In the genomic region with DNA sequence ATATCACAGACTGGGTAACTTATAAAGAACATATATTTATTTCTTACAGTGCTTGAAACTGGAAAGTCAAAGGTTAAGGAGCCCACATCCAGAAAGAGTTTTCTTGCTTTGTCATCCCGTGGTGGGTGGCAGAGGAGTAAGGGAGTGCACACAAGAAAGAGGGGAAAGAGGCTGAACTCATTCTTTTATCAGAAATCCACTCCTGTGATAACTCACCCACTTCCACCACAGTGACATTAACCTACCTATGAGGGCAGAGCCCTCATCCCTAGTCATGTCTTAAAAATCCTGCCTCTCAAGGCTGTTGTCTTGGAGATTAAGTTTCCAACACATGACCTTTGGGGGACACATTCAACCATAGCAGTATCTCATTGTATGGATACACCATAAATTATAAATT, we compare ENCODE assay signal across 20 cellular contexts. TPM values are rescaled to one million over a fixed set of nuclear protein-coding genes. Genes with fewer than 3 reads are reported as not detected.
DNase-seq lines count a peak whose midpoint lies in the region; ATAC-seq, FAIRE-seq and TF ChIP-seq lines count a peak whose summit lies in the region.
"Had no signal": no experiment of that assay in that cellular context is flagged by ENCODE, and none has a peak within 500 bp of the region (broad histone marks: within the 10 kb centered on the region; RNA-seq: fewer than 3 reads in every experiment).

No MANE protein-coding gene starts in this region.

- H3K14ac ChIP-seq in IMR-90 (replicated peaks; ENCODE audit: low read depth, low read length) (peak overlapping the region; percentile 92), mesenchymal stem cell (ENCODE audit: low read length in 2 of 2) (no peak overlapping the region)

- peak overlapping the region; percentile 31; the same call in 1 of the 2 replicates for H3K27ac ChIP-seq in IMR-90 (ENCODE audit: insufficient read depth, low read length)
- H3K27ac ChIP-seq in astrocyte (ENCODE audit: low read depth, low read length), result peak overlapping the region; percentile 91
- H3K27ac ChIP-seq in mesenchymal stem cell (ENCODE audit: low read length, poor library complexity, severe bottlenecking), result peak overlapping the region; percentile 89
- H3K27ac ChIP-seq: BLaER1 treated with 17β-estradiol and CSF1 and Interleukin-3, amounts not matched to agents 10 nM and 100 nM; esophagus squamous epithelium; right atrium auricular region had no signal

- no peaks in the 10 kb centered on the region for H3K27me3 Mint-ChIP-seq in astrocyte (ENCODE audit: low read depth, unreplicated experiment)

- POLR2A ChIA-PET in IMR-90 (lab: Charles Lee; ENCODE audit: unreplicated experiment), result no interaction called here

- H3K4me1 ChIP-seq in IMR-90 (ENCODE audit: control insufficient read depth, insufficient read depth, low read length) (peaks cover 3% of the 10 kb centered on the region), astrocyte (ENCODE audit: insufficient read depth, low read length) (peaks cover 16% of the 10 kb centered on the region), mesenchymal stem cell (ENCODE audit: control insufficient read depth, insufficient read depth, low read depth, low read length) (peaks cover 2% of the 10 kb centered on the region)
- H3K4me1 ChIP-seq: BLaER1 treated with 17β-estradiol and CSF1 and Interleukin-3, amounts not matched to agents 10 nM and 100 nM; right atrium auricular region had no signal

- in situ Hi-C loops in ACHN (cut with HindIII; ENCODE audit: low pct_ligation_motif_present, low pct_unique_long_range_greater_than_20kb, low sequenced_read_pairs), result no loop called here
- in situ Hi-C loops in IMR-90 (cut with MboI; ENCODE audit: low sequenced_read_pairs), result no loop called here

- no TSS peak for BruUV-seq in IMR-90 (replicated peaks; lab: Mats Ljungman, UMichigan)

- CTCF ChIA-PET in IMR-90 (lab: Yijun Ruan, JAX), result no interaction called here

- no peaks in the 10 kb centered on the region for H3K36me3 Mint-ChIP-seq in astrocyte (ENCODE audit: low read depth, unreplicated experiment)
- H3K36me3 Mint-ChIP-seq: activated naive CD4-positive, alpha-beta T cell treated with anti-CD3 and anti-CD28 coated beads, Interleukin-2, amount 50 U/mL, for 24 hours had no signal

- H2BK15ac ChIP-seq in IMR-90 (ENCODE audit: low read depth, low read length) (peak overlapping the region; percentile 96; the same call in 2 of the 3 replicates), mesenchymal stem cell (ENCODE audit: low read depth, poor library complexity, severe bottlenecking) (no peak overlapping the region)

- H2BK12ac ChIP-seq in mesenchymal stem cell (ENCODE audit: low read length in 2 of 2), result no peak overlapping the region

- no peak for ATAC-seq in IMR-90 (ENCODE audit: low read depth)
- ATAC-seq: Right ventricle myocardium inferior had no signal

- H2AK5ac ChIP-seq in IMR-90 (ENCODE audit: low read depth, low read length) (peak overlapping the region; percentile 83), mesenchymal stem cell (ENCODE audit: low read length, severe bottlenecking) (peak overlapping the region; percentile 96)

- H3K4me3 Mint-ChIP-seq in astrocyte (ENCODE audit: unreplicated experiment), result no peak overlapping the region
- H3K4me3 Mint-ChIP-seq: activated naive CD4-positive, alpha-beta T cell treated with anti-CD3 and anti-CD28 coated beads, Interleukin-2, amount 50 U/mL, for 24 hours had no signal

- TF ChIP-seq POLR2A in IMR-90 (IDR thresholded peaks at IDR 0.05; ENCODE audit: low read depth, low read length), result no peak

- no peaks in the 10 kb centered on the region for H3K79me2 ChIP-seq in astrocyte (ENCODE audit: insufficient read depth, low read length)

- no peak for TF ChIP-seq CTCF in IMR-90 (conservative IDR thresholded peaks at IDR 0.05; ENCODE audit: low read depth, low read length)
- TF ChIP-seq CTCF in astrocyte (IDR thresholded peaks at IDR 0.05; ENCODE audit: insufficient read depth, low read depth, low read length), result no peak

- peak; percentile 78 for FAIRE-seq in astrocyte (lab: Jason Lieb, UNC)
- FAIRE-seq: D721Med, G401.6 had no signal

- peak overlapping the region; percentile 77 for H2AFZ ChIP-seq in IMR-90 (replicated peaks; ENCODE audit: low read length, poor library complexity)
- H2AFZ ChIP-seq in astrocyte (ENCODE audit: low read depth, low read length), result no peak overlapping the region
- H2AFZ ChIP-seq in mesenchymal stem cell (ENCODE audit: low read depth, low read length), result no peak overlapping the region

- H3K36me3 ChIP-seq in IMR-90 (ENCODE audit: control insufficient read depth, insufficient read depth, low read length), result no peaks in the 10 kb centered on the region
- no peaks in the 10 kb centered on the region for H3K36me3 ChIP-seq in astrocyte (ENCODE audit: insufficient read depth, low read length)
- no peaks in the 10 kb centered on the region for H3K36me3 ChIP-seq in mesenchymal stem cell (ENCODE audit: control insufficient read depth in 1 of 2, insufficient read depth in 2 of 2, low read depth in 1 of 2, low read length in 2 of 2)
- H3K36me3 ChIP-seq in MG63, result no peaks in the 10 kb centered on the region
- H3K36me3 ChIP-seq: BLaER1 treated with 17β-estradiol and CSF1 and Interleukin-3, amounts not matched to agents 10 nM and 100 nM; esophagus squamous epithelium; right atrium auricular region had no signal

- peak overlapping the region; percentile 36; the same call in 1 of the 2 replicates for H4K5ac ChIP-seq in IMR-90 (ENCODE audit: low read depth, low read length)

- peak overlapping the region; percentile 75 for H4K91ac ChIP-seq in IMR-90 (ENCODE audit: insufficient read depth, low read depth, low read length)
- no peak overlapping the region for H4K91ac ChIP-seq in mesenchymal stem cell (ENCODE audit: low read length)

- peak overlapping the region; percentile 90 for H2BK20ac ChIP-seq in IMR-90 (ENCODE audit: low read depth, low read length)

- intact Hi-C loops in IMR-90 (cut with micrococcal nuclease), result no loop called here

- H3K4me3 ChIP-seq in IMR-90 (ENCODE audit: insufficient read depth, low read depth, low read length) (no peak overlapping the region), astrocyte (ENCODE audit: insufficient read depth, low read depth, low read length) (no peak overlapping the region), mesenchymal stem cell (ENCODE audit: insufficient read depth in 1 of 2, low read depth in 1 of 2, low read length in 2 of 2) (no peak overlapping the region), MG63 (no peak overlapping the region)
- H3K4me3 ChIP-seq: BLaER1 treated with 17β-estradiol and CSF1 and Interleukin-3, amounts not matched to agents 10 nM and 100 nM; esophagus squamous epithelium; right atrium auricular region had no signal

- DNase-seq in ACHN (peak; percentile 4), IMR-90 (peak; percentile 29), astrocyte (ENCODE audit: low read depth) (peak; percentile 48), mesenchymal stem cell (no peak), cerebellar cortex (ENCODE audit: low spot score) (no peak), putamen (ENCODE audit: low spot score) (no peak), MG63 (no peak), inferior parietal cortex (ENCODE audit: extremely low spot score) (no peak)
- DNase-seq: activated CD4-positive, alpha-beta T cell treated with anti-CD3 and anti-CD28 coated beads for 4 hours; effector CD4-positive, alpha-beta T cell; esophagus squamous epithelium; KBM-7; NCI-H526; stimulated activated CD4-positive, alpha-beta T cell treated with anti-CD3 and anti-CD28 coated beads, Interleukin-15, amount 100 ng/mL, for 24 hours had no signal

- H3K9me3 ChIP-seq in IMR-90 (ENCODE audit: control insufficient read depth, insufficient read depth, low read length) (no peaks in the 10 kb centered on the region), astrocyte (ENCODE audit: insufficient read depth, low read depth, low read length) (no peaks in the 10 kb centered on the region), mesenchymal stem cell (ENCODE audit: control insufficient read depth, low read length) (no peaks in the 10 kb centered on the region), MG63 (no peaks in the 10 kb centered on the region)
- H3K9me3 ChIP-seq: BLaER1 treated with 17β-estradiol and CSF1 and Interleukin-3, amounts not matched to agents 10 nM and 100 nM; esophagus squamous epithelium; right atrium auricular region had no signal

- H3K9ac ChIP-seq in IMR-90 (ENCODE audit: low read depth, low read length) (no peak overlapping the region), astrocyte (ENCODE audit: low read length) (peak overlapping the region; percentile 65), mesenchymal stem cell (ENCODE audit: low read length) (peak overlapping the region; percentile 68)
- H3K9ac ChIP-seq: BLaER1 treated with 17β-estradiol and CSF1 and Interleukin-3, amounts not matched to agents 10 nM and 100 nM had no signal

- H3K27me3 ChIP-seq in IMR-90 (ENCODE audit: control insufficient read depth, insufficient read depth, low read length), result no peaks in the 10 kb centered on the region
- H3K27me3 ChIP-seq in astrocyte (ENCODE audit: insufficient read depth, low read length), result no peaks in the 10 kb centered on the region
- H3K27me3 ChIP-seq in mesenchymal stem cell (ENCODE audit: control insufficient read depth in 1 of 2, insufficient read depth in 1 of 2, low read length in 2 of 2), result no peaks in the 10 kb centered on the region
- H3K27me3 ChIP-seq in MG63, result no peaks in the 10 kb centered on the region
- H3K27me3 ChIP-seq: BLaER1 treated with 17β-estradiol and CSF1 and Interleukin-3, amounts not matched to agents 10 nM and 100 nM; esophagus squamous epithelium; right atrium auricular region had no signal

- peak overlapping the region; percentile 79 for H3K56ac ChIP-seq in IMR-90 (ENCODE audit: extremely low read depth, insufficient read depth, low read length)

- no peaks in the 10 kb centered on the region for H3K9me3 Mint-ChIP-seq in astrocyte (ENCODE audit: unreplicated experiment)

- no CpG with 5 or more reads among the region's 1 CpG for WGBS in IMR-90 (ENCODE audit: extremely low coverage in 2 of 2, insufficient read length in 1 of 2), 2 experiments
- WGBS in mesenchymal stem cell, result 36% methylated on average over 1 of the region's 1 CpG

- H3K79me1 ChIP-seq in IMR-90 (ENCODE audit: low read depth in 1 of 2, low read length in 2 of 2), result no peaks in the 10 kb centered on the region
- no peaks in the 10 kb centered on the region for H3K79me1 ChIP-seq in mesenchymal stem cell (replicated peaks; ENCODE audit: low read length, poor library complexity, severe bottlenecking)

- dilution Hi-C loops in IMR-90 (cut with HindIII; ENCODE audit: low sequenced_read_pairs, unreplicated experiment), result no loop called here

- peak overlapping the region; percentile 80 for H2BK5ac ChIP-seq in IMR-90 (ENCODE audit: low read depth, low read length, poor library complexity, severe bottlenecking)
- H2BK5ac ChIP-seq in mesenchymal stem cell (ENCODE audit: low read depth, low read length, poor library complexity, severe bottlenecking), result no peak overlapping the region

- H3K4me2 ChIP-seq in IMR-90 (ENCODE audit: low read depth, low read length) (no peak overlapping the region), astrocyte (ENCODE audit: low read length) (peak overlapping the region; percentile 51), mesenchymal stem cell (ENCODE audit: low read length, poor library complexity, severe bottlenecking) (no peak overlapping the region)
- H3K4me2 ChIP-seq: BLaER1 treated with 17β-estradiol and CSF1 and Interleukin-3, amounts not matched to agents 10 nM and 100 nM had no signal

- TF ChIP-seq RAD21 in IMR-90 (IDR thresholded peaks at IDR 0.05; ENCODE audit: low read length), result no peak

- H3K18ac ChIP-seq in IMR-90 (ENCODE audit: low read depth, low read length), result peak overlapping the region; percentile 74; the same call in 1 of the 2 replicates
- H3K18ac ChIP-seq in mesenchymal stem cell (ENCODE audit: low read depth in 1 of 2, low read length in 2 of 2), result peak overlapping the region in 1 of 2 experiments; percentile 43

- H2BK120ac ChIP-seq in IMR-90 (ENCODE audit: low read depth, low read length), result peak overlapping the region; percentile 97
- H2BK120ac ChIP-seq in mesenchymal stem cell (ENCODE audit: low read depth, low read length), result no peak overlapping the region

- H4K20me1 ChIP-seq in IMR-90 (ENCODE audit: insufficient read depth, low read length), result no peaks in the 10 kb centered on the region
- H4K20me1 ChIP-seq in astrocyte (ENCODE audit: insufficient read depth, low read length), result no peaks in the 10 kb centered on the region
- H4K20me1 ChIP-seq: BLaER1 treated with 17β-estradiol and CSF1 and Interleukin-3, amounts not matched to agents 10 nM and 100 nM had no signal

- H3K27ac Mint-ChIP-seq in astrocyte (ENCODE audit: unreplicated experiment), result peak overlapping the region; percentile 92
- H3K27ac Mint-ChIP-seq: activated naive CD4-positive, alpha-beta T cell treated with anti-CD3 and anti-CD28 coated beads, Interleukin-2, amount 50 U/mL, for 24 hours had no signal

- H4K8ac ChIP-seq in IMR-90 (ENCODE audit: low read depth in 2 of 2, low read length in 2 of 2), result peak overlapping the region; percentile 58 to 82; a peak in 2 of 4 replicates
- H4K8ac ChIP-seq in mesenchymal stem cell (ENCODE audit: low read length), result no peak overlapping the region

- peak overlapping the region; percentile 60 for H2AK9ac ChIP-seq in IMR-90 (replicated peaks; ENCODE audit: low read depth, low read length, poor library complexity)

- peak overlapping the region; percentile 64; the same call in 1 of the 2 replicates for H3K23ac ChIP-seq in IMR-90 (ENCODE audit: low read depth, low read length)
- no peak overlapping the region for H3K23ac ChIP-seq in mesenchymal stem cell (ENCODE audit: low read length in 2 of 2)

- H3K4ac ChIP-seq in IMR-90 (ENCODE audit: low read depth, low read length) (peak overlapping the region; percentile 83), mesenchymal stem cell (ENCODE audit: low read depth in 1 of 2, low read length in 2 of 2) (peak overlapping the region in 1 of 2 experiments; percentile 51)

- peaks cover 4% of the 10 kb centered on the region; the same call in 1 of the 2 replicates for H3K9me1 ChIP-seq in IMR-90 (ENCODE audit: insufficient read depth, low read length)

- peaks cover 41% of the 10 kb centered on the region for H3K4me1 Mint-ChIP-seq in astrocyte (ENCODE audit: low read depth, unreplicated experiment)
- H3K4me1 Mint-ChIP-seq: activated naive CD4-positive, alpha-beta T cell treated with anti-CD3 and anti-CD28 coated beads, Interleukin-2, amount 50 U/mL, for 24 hours had no signal

RNA-seq across cellular contexts. Expression of a gene that starts 32.5 kb away (rescaled TPM):
- total RNA-seq in IMR-90 (2012; rRNA removed), result 538 and 635 TPM in 2 replicates
- polyA plus RNA-seq in IMR-90 (2012; rRNA removed), result 201 and 202 TPM in 2 replicates
- 33.4 and 56.3 TPM in 2 replicates for polyA plus RNA-seq in IMR-90 (2012; cell fraction: cytosol; rRNA removed)
- polyA plus RNA-seq in IMR-90 (2012; cell fraction: nucleus; rRNA removed; ENCODE audit: low replicate concordance), result 19.5 and 85.3 TPM in 2 replicates
- 16.2 and 23.8 TPM in 2 replicates for total RNA-seq in astrocyte
- 15.6 TPM for polyA plus RNA-seq in mesenchymal stem cell (2013, experiment 1 of 2)
- polyA plus RNA-seq in mesenchymal stem cell (2013, experiment 2 of 2), result 14.8 TPM
- total RNA-seq in MG63 (2014; rRNA removed; shearing (Covaris generic); ENCODE audit: low replicate concordance), result 6.4 and 10.4 TPM in 2 replicates

Comparison
In these comparisons a context has a peak if more than half of its experiments do, and no peak if none do; other contexts are left out.
1. DNase-seq: peak in ACHN (single experiment), IMR-90 (single experiment) and astrocyte (single experiment); none in mesenchymal stem cell (single experiment), cerebellar cortex (single experiment), putamen (single experiment), MG63 (single experiment) and inferior parietal cortex (single experiment).
2. H3K27ac ChIP-seq: peak in every context shown above with its lines; median percentile 91 in astrocyte; 89 in mesenchymal stem cell; 31 in IMR-90.
3. RNA of a gene that starts 32.5 kb away (total RNA-seq): 538 to 635 TPM in IMR-90; 16.2 to 23.8 TPM in astrocyte and 6.4 to 10.4 TPM in MG63; every median in the first group is over 10 times any median in the second.